9 cellular contexts compared by ENCODE assay signal in genomic region chr2:200964498-200964897, GRCh38. TPM values are rescaled to one million over a fixed set of nuclear protein-coding genes. Genes with fewer than 3 reads are reported as not detected.
DNase-seq lines count a peak whose midpoint lies in the region; ATAC-seq and TF ChIP-seq lines count a peak whose summit lies in the region.
"Had no signal": no experiment of that assay in that cellular context is flagged by ENCODE, and none has a peak within 500 bp of the region (broad histone marks: within the 10 kb centered on the region; RNA-seq: fewer than 3 reads in every experiment).

No MANE protein-coding gene starts in this region.

- peaks cover 4% of the 10 kb centered on the region for H3K36me3 Mint-ChIP-seq in T-helper 17 cell (ENCODE audit: low read depth)
- H3K36me3 Mint-ChIP-seq in stimulated activated memory B cell treated with anti-CD40 and anti-IgM and Interleukin-4, amounts not matched to agents 10 μg/mL and 1 μg/mL and 100 μg/mL, for 72 hours = peaks cover 11% of the 10 kb centered on the region

- H3K79me2 ChIP-seq in hepatocyte = peaks cover 57% of the 10 kb centered on the region

- no peaks in the 10 kb centered on the region for H3K9me2 ChIP-seq in hepatocyte (replicated peaks; ENCODE audit: insufficient read depth)

- H3K4me1 Mint-ChIP-seq in T-helper 17 cell = peaks cover 50% of the 10 kb centered on the region
- H3K4me1 Mint-ChIP-seq in stimulated activated memory B cell treated with anti-CD40 and anti-IgM and Interleukin-4, amounts not matched to agents 10 μg/mL and 1 μg/mL and 100 μg/mL, for 72 hours = peaks cover 63% of the 10 kb centered on the region

- no peaks in the 10 kb centered on the region for H3K27me3 Mint-ChIP-seq in T-helper 17 cell
- no peaks in the 10 kb centered on the region for H3K27me3 Mint-ChIP-seq in stimulated activated memory B cell treated with anti-CD40 and anti-IgM and Interleukin-4, amounts not matched to agents 10 μg/mL and 1 μg/mL and 100 μg/mL, for 72 hours

- peaks cover 26% of the 10 kb centered on the region for H3K4me1 ChIP-seq in hepatocyte (ENCODE audit: insufficient read depth)

- peak overlapping the region; percentile 97 for H3K4me3 Mint-ChIP-seq in T-helper 17 cell
- peak overlapping the region; percentile 93 for H3K4me3 Mint-ChIP-seq in stimulated activated memory B cell treated with anti-CD40 and anti-IgM and Interleukin-4, amounts not matched to agents 10 μg/mL and 1 μg/mL and 100 μg/mL, for 72 hours

- 62% methylated on average over 6 of the region's 6 CpGs for WGBS in hepatocyte (ENCODE audit: low lambda C conversion rate, missing lambda C conversion rate)

- H3K9me3 ChIP-seq in T-helper 17 cell (ENCODE audit: control insufficient read depth, low read length, poor library complexity, severe bottlenecking) (no peaks in the 10 kb centered on the region), hepatocyte (ENCODE audit: low read depth) (no peaks in the 10 kb centered on the region)

- H3K27ac ChIP-seq in hepatocyte = peak overlapping the region; percentile 90

- H3K36me3 ChIP-seq in hepatocyte (replicated peaks; ENCODE audit: insufficient read depth, low read depth) = no peaks in the 10 kb centered on the region

- no peaks in the 10 kb centered on the region for H3K9me3 Mint-ChIP-seq in stimulated activated memory B cell treated with anti-CD40 and anti-IgM and Interleukin-4, amounts not matched to agents 10 μg/mL and 1 μg/mL and 100 μg/mL, for 72 hours

- ATAC-seq in T-helper 17 cell = no peak
- ATAC-seq in stimulated activated memory B cell treated with anti-CD40 and anti-IgM and Interleukin-4, amounts not matched to agents 10 μg/mL and 1 μg/mL and 100 μg/mL, for 72 hours = no peak
- ATAC-seq in HG02610 (IDR thresholded peaks at IDR 0.05; ENCODE audit: unreplicated experiment) = no peak
- no peak for ATAC-seq in GM21515 (IDR thresholded peaks at IDR 0.05; ENCODE audit: unreplicated experiment)

- DNase-seq in NCI-H345 treated with DMSO at 0.1 percent for 48 hours (lab: John Stamatoyannopoulos, UW; ENCODE audit: unreplicated experiment) (peak; percentile 16), NCI-H345 (lab: John Stamatoyannopoulos, UW) (no peak), T-helper 17 cell (no peak), hepatocyte (ENCODE audit: low spot score) (no peak), cerebellar cortex (ENCODE audit: low spot score) (no peak)
- DNase-seq: NCI-H146 had no signal

- peak overlapping the region; percentile 78 for H3K4me2 ChIP-seq in hepatocyte

- H2AFZ ChIP-seq in hepatocyte = peak overlapping the region; percentile 77

- peak overlapping the region; percentile 97 for H3K27ac Mint-ChIP-seq in T-helper 17 cell
- peak overlapping the region; percentile 95 for H3K27ac Mint-ChIP-seq in stimulated activated memory B cell treated with anti-CD40 and anti-IgM and Interleukin-4, amounts not matched to agents 10 μg/mL and 1 μg/mL and 100 μg/mL, for 72 hours

- no peaks in the 10 kb centered on the region for H4K20me1 ChIP-seq in hepatocyte (ENCODE audit: insufficient read depth, poor library complexity, severe bottlenecking)

- no peak for TF ChIP-seq CTCF in hepatocyte (IDR thresholded peaks at IDR 0.05; ENCODE audit: poor library complexity)

- no peaks in the 10 kb centered on the region for H3K27me3 ChIP-seq in hepatocyte

- peak overlapping the region; percentile 74 for H3K4me3 ChIP-seq in hepatocyte

RNA-seq across cellular contexts. Expression of gene ORC2, which starts 1.0 kb away (rescaled TPM):
- total RNA-seq in T-helper 17 cell (10 to 100 TPM; 28.7 to 29.8 TPM), hepatocyte (15.2 and 18.1 TPM in 2 replicates)
- 10.5 and 11.4 TPM in 2 replicates for polyA plus RNA-seq in hepatocyte
